Comparison of ENCODE assay signal across 16 cellular contexts in the genomic region with DNA sequence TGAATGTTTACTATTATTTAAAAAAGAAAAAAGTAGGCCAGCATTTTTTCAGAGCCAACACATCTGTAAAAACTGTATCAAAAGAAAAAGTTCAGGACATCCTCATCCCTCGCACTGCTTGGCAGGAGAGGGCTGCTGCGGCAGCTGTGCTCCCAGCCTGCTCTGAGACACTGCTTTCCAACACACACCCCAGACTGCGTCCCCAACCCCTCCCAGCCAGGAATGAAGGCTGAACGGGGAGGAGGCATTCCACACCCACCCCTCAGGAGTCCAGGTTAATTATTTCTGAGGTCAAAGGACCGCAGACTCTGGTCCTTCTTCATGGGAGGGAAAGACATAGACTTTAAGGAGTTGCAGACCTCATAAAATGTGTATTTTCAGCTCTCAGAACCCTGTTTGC. TPM values are rescaled to one million over a fixed set of nuclear protein-coding genes. Genes with fewer than 3 reads are reported as not detected.
DNase-seq lines count a peak whose midpoint lies in the region; ATAC-seq, FAIRE-seq and TF ChIP-seq lines count a peak whose summit lies in the region.
"Had no signal": no experiment of that assay in that cellular context is flagged by ENCODE, and none has a peak within 500 bp of the region (broad histone marks: within the 10 kb centered on the region; RNA-seq: fewer than 3 reads in every experiment).

No MANE protein-coding gene starts in this region.

- TF ChIP-seq POLR2A in heart left ventricle (IDR thresholded peaks at IDR 0.05) (no peak), suprapubic skin (IDR thresholded peaks at IDR 0.05) (no peak)

- H3K4me3 ChIP-seq in heart left ventricle, result no peak overlapping the region
- no peak overlapping the region for H3K4me3 ChIP-seq in muscle layer of colon (ENCODE audit: low read depth in 1 of 2, low read length in 2 of 2)
- H3K4me3 ChIP-seq in suprapubic skin, result no peak overlapping the region
- H3K4me3 ChIP-seq: dorsolateral prefrontal cortex, thyroid gland had no signal

- H3K36me3 ChIP-seq in heart left ventricle, result no peaks in the 10 kb centered on the region
- no peaks in the 10 kb centered on the region for H3K36me3 ChIP-seq in muscle layer of colon (ENCODE audit: insufficient read depth, low read length)
- no peaks in the 10 kb centered on the region for H3K36me3 ChIP-seq in suprapubic skin
- H3K36me3 ChIP-seq: thyroid gland had no signal

- ATAC-seq in heart left ventricle, result peak; percentile 59 to 80 (median 66)
- no peak for ATAC-seq in GM21423 (IDR thresholded peaks at IDR 0.05; ENCODE audit: unreplicated experiment)
- no peak for ATAC-seq in GM19324 (IDR thresholded peaks at IDR 0.05; ENCODE audit: low FRiP score, unreplicated experiment)
- ATAC-seq: Panc1 had no signal

- H3K9me3 ChIP-seq in heart left ventricle (no peaks in the 10 kb centered on the region), muscle layer of colon (ENCODE audit: low read length) (no peaks in the 10 kb centered on the region), suprapubic skin (no peaks in the 10 kb centered on the region)
- H3K9me3 ChIP-seq: thyroid gland had no signal

- 30 to 42% (median 35%) methylated on average over 5 of the region's 5 CpGs for WGBS in adipose tissue, 3 donors
- 30 to 55% (median 43%) methylated on average over 5 of the region's 5 CpGs for WGBS in heart left ventricle, 4 donors
- 28% methylated on average over 5 of the region's 5 CpGs for WGBS in suprapubic skin

- TF ChIP-seq CTCF in heart left ventricle (IDR thresholded peaks at IDR 0.05), result no peak
- no peak for TF ChIP-seq CTCF in suprapubic skin (IDR thresholded peaks at IDR 0.05)
- TF ChIP-seq CTCF in GM20000 (IDR thresholded peaks at IDR 0.05; ENCODE audit: extremely low read depth, missing control alignments), result no peak

- H3K4me1 ChIP-seq in heart left ventricle (peaks cover 6 to 97% (median 84%) of the 10 kb centered on the region in 12 donors), muscle layer of colon (ENCODE audit: insufficient read depth, low read length) (peaks cover 86% of the 10 kb centered on the region), suprapubic skin (peaks cover 43% of the 10 kb centered on the region)

- H3K9ac ChIP-seq in muscle layer of colon (ENCODE audit: low read length), result no peak overlapping the region

- peak overlapping the region; percentile 43 for H3K27ac ChIP-seq in adipose tissue (ENCODE audit: low read depth, low read length)
- peak overlapping the region; percentile 57 to 80 (median 66) for H3K27ac ChIP-seq in heart left ventricle
- H3K27ac ChIP-seq in muscle layer of colon (ENCODE audit: low read depth, low read length), result peak overlapping the region; percentile 83
- peak overlapping the region; percentile 5 for H3K27ac ChIP-seq in suprapubic skin
- H3K27ac ChIP-seq: dorsolateral prefrontal cortex had no signal

- no peaks in the 10 kb centered on the region for H3K27me3 ChIP-seq in heart left ventricle
- H3K27me3 ChIP-seq in muscle layer of colon (ENCODE audit: control insufficient read depth in 1 of 2, insufficient read depth in 2 of 2, low read length in 2 of 2), result no peaks in the 10 kb centered on the region
- H3K27me3 ChIP-seq in suprapubic skin, result peaks cover 14% of the 10 kb centered on the region
- H3K27me3 ChIP-seq: thyroid gland had no signal

- DNase-seq in heart left ventricle (peak in 3 of 5 donors; percentile 56 to 68 (median 66)), suprapubic skin (ENCODE audit: low spot score in 2 of 2) (no peak), GM20000 (ENCODE audit: low spot score) (no peak), GM19239 (ENCODE audit: insufficient read length, low spot score) (no peak)
- DNase-seq: activated gamma-delta T cell treated with Interleukin-2 at 50 U/mL for 16 hours; dorsolateral prefrontal cortex; NCI-H2081; NCI-H774; stimulated activated CD4-positive, alpha-beta T cell treated with anti-CD3 and anti-CD28 coated beads, Interleukin-15, amount 100 ng/mL, for 24 hours; thyroid gland had no signal

- no peak for FAIRE-seq in GM19239 (lab: Jason Lieb, UNC)
- FAIRE-seq: GM18507 had no signal

- TF ChIP-seq EP300 in suprapubic skin (IDR thresholded peaks at IDR 0.05), result no peak

- intact Hi-C loops in heart left ventricle (cut with DNase I), result loop anchor here in 2 of 10 donors (1.0 to 5.0 kb wide), 2 partner anchors 33 to 37 kb away; no protein-coding TSS in a partner anchor

RNA-seq across cellular contexts. Expression of a gene that starts 43.1 kb away (rescaled TPM):
- polyA plus RNA-seq in adipose tissue (100 to 1,000 TPM; 103 to 773 (median 225) TPM), heart left ventricle (100 to 1,000 TPM in 1 of 2 donors, 10 to 100 TPM in 1; 52.6 to 194 TPM)
- total RNA-seq in heart left ventricle (100 to 1,000 TPM in 8 of 9 donors, 10 to 100 TPM in 1; 91.9 to 428 (median 184) TPM), suprapubic skin (10 to 100 TPM; 36.7 to 60.8 (median 43.6) TPM)

RNA-seq across cellular contexts. Expression of a gene that starts 43.2 kb away (rescaled TPM):
- polyA plus RNA-seq in adipose tissue, result 100 to 1,000 TPM in 2 of 3 donors, 10 to 100 TPM in 1; 93.5 to 632 (median 260) TPM
- 100 to 1,000 TPM in 8 of 9 donors, 10 to 100 TPM in 1; 94.0 to 377 (median 166) TPM for total RNA-seq in heart left ventricle
- 100 to 1,000 TPM in 1 of 2 donors, 10 to 100 TPM in 1; 92.4 to 220 TPM for polyA plus RNA-seq in heart left ventricle
- total RNA-seq in suprapubic skin, result 10 to 100 TPM; 43.0 to 72.7 (median 53.5) TPM

Comparison
In these comparisons a context has a peak if more than half of its experiments do, and no peak if none do; other contexts are left out.
1. H3K27ac ChIP-seq: peak in every context shown above with its lines; median percentile 83 in muscle layer of colon; 66 in heart left ventricle; 43 in adipose tissue; 5 in suprapubic skin.
2. ATAC-seq: peak in heart left ventricle (4 of 4); none in GM21423 (single experiment) and GM19324 (single experiment).
3. DNase-seq: peak in heart left ventricle (3 of 5); none in suprapubic skin (0 of 2), GM20000 (single experiment) and GM19239 (single experiment).